ENCODE assay signal across 24 cellular contexts in genomic region chr12:77938301-77938700, GRCh38.
DNase-seq lines count a peak whose midpoint lies in the region; ATAC-seq lines count a peak whose summit lies in the region.
"Had no signal": no experiment of that assay in that cellular context is flagged by ENCODE, and none has a peak within 500 bp of the region (broad histone marks: within the 10 kb centered on the region; RNA-seq: fewer than 3 reads in every experiment).

No MANE protein-coding gene starts in this region.

- no peaks in the 10 kb centered on the region for H3K36me3 Mint-ChIP-seq in activated T-cell treated with anti-CD3 and anti-CD28 coated beads, Interleukin-2, amount 50 U/mL, for 4 hours (ENCODE audit: insufficient read depth)
- H3K36me3 Mint-ChIP-seq: CD8-positive, alpha-beta T cell; IgD-negative memory B cell had no signal

- H3K9me3 Mint-ChIP-seq in activated T-cell treated with anti-CD3 and anti-CD28 coated beads, Interleukin-2, amount 50 U/mL, for 4 hours: peaks cover 6% of the 10 kb centered on the region
- H3K9me3 Mint-ChIP-seq: IgD-negative memory B cell had no signal

- H3K4me1 Mint-ChIP-seq in activated T-cell treated with anti-CD3 and anti-CD28 coated beads, Interleukin-2, amount 50 U/mL, for 4 hours (ENCODE audit: low read depth): no peaks in the 10 kb centered on the region
- H3K4me1 Mint-ChIP-seq: B cell, IgD-negative memory B cell had no signal

- no peak overlapping the region for H3K4me3 Mint-ChIP-seq in activated T-cell treated with anti-CD3 and anti-CD28 coated beads, Interleukin-2, amount 50 U/mL, for 4 hours
- H3K4me3 Mint-ChIP-seq: B cell; CD8-positive, alpha-beta T cell; IgD-negative memory B cell had no signal

- H3K27ac ChIP-seq in caudate nucleus (ENCODE audit: low read depth, low read length): no peak overlapping the region
- H3K27ac ChIP-seq: C4-2B, KMS-11, SK-N-MC had no signal

- ATAC-seq in HG03432 (IDR thresholded peaks at IDR 0.05; ENCODE audit: unreplicated experiment): no peak
- ATAC-seq in activated T-cell treated with anti-CD3 and anti-CD28 coated beads, Interleukin-2, amount 50 U/mL, for 4 hours: no peak
- ATAC-seq: CD8-positive, alpha-beta T cell; Panc1 had no signal

- no peaks in the 10 kb centered on the region for H3K27me3 Mint-ChIP-seq in activated T-cell treated with anti-CD3 and anti-CD28 coated beads, Interleukin-2, amount 50 U/mL, for 4 hours (ENCODE audit: low read depth)
- H3K27me3 Mint-ChIP-seq: B cell, IgD-negative memory B cell had no signal

- DNase-seq in HCEC 1CT (peak; percentile 63), RKO (ENCODE audit: low spot score) (peak; percentile 22), fibroblast of gingiva (ENCODE audit: low read depth) (peak; percentile 68), caudate nucleus (lab: John Stamatoyannopoulos, UW) (no peak), NCI-H345 (lab: John Stamatoyannopoulos, UW) (no peak)
- no peak for DNase-seq in activated T-cell treated with anti-CD3 and anti-CD28 coated beads, Interleukin-2, amount 50 U/mL, for 4 hours
- DNase-seq: Caco-2; CD8-positive, alpha-beta T cell; DMS 273 treated with DMSO at 0.1 percent for 48 hours; DMS79; EL; GF-D8; MM.1S; NCI-H2029; NCI-H446 treated with DMSO at 0.1 percent for 48 hours; NCI-H526; SHP77 treated with DMSO at 0.1 percent for 48 hours had no signal

Comparison
In these comparisons a context has a peak if more than half of its experiments do, and no peak if none do; other contexts are left out.
1. DNase-seq: peak in HCEC 1CT (single experiment), RKO (single experiment) and fibroblast of gingiva (single experiment); none in caudate nucleus (0 of 61), NCI-H345 (single experiment) and activated T-cell treated with anti-CD3 and anti-CD28 coated beads, Interleukin-2, amount 50 U/mL, for 4 hours (single experiment).